Comparison of ENCODE assay signal across 9 cellular contexts in the genomic region with DNA sequence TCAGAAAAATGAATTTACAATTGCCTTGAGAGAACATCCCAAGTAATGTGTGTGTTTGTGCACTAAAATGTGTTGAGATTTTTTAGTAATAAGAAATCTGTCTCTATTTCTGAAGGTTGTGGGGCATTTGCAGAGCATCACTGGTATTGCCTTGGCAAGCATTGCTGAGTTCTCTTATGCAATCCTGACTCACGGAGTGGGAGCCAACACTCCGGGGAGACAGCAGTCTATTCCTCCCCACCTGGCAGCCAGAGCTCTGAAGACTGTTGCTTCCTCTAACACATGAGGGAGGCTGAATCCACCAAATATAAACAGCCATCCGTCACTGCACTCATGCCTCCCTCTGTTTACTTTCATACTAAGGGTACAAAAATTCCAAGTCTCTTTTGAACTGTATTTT.
DNase-seq lines count a peak whose midpoint lies in the region; ATAC-seq and TF ChIP-seq lines count a peak whose summit lies in the region.
"Had no signal": no experiment of that assay in that cellular context is flagged by ENCODE, and none has a peak within 500 bp of the region (broad histone marks: within the 10 kb centered on the region; RNA-seq: fewer than 3 reads in every experiment).

No MANE protein-coding gene starts in this region.

- H3K36me3 ChIP-seq in HEK293 (ENCODE audit: control insufficient read depth in 2 of 2, insufficient read depth in 1 of 2, low read length in 2 of 2) = peaks cover 43 to 55% of the 10 kb centered on the region in 2 experiments

- CTCF ChIA-PET in HEK293 (lab: Yijun Ruan, JAX) = interaction anchor here (0.9 to 3.6 kb wide), 2 partner anchors 12 to 46 kb away, joined by 3 to 46 read pairs; partner anchors contain the start of gene BECN1

- no peak for TF ChIP-seq CTCF in HEK293 (tag by site-specific recombination; IDR thresholded peaks at IDR 0.05)

- no peaks in the 10 kb centered on the region for H3K4me1 ChIP-seq in HEK293 (ENCODE audit: control insufficient read depth, insufficient read depth, low read length)

- no peak for ATAC-seq in HG02981 (IDR thresholded peaks at IDR 0.05; ENCODE audit: unreplicated experiment)

- no peak overlapping the region for H3K27ac ChIP-seq in HEK293 (ENCODE audit: extremely low read depth, low read depth, low read length)

- no peaks in the 10 kb centered on the region for H3K9me3 ChIP-seq in HEK293 (ENCODE audit: control insufficient read depth, insufficient read depth, low read depth, low read length)

- POLR2A ChIA-PET in HEK293 (lab: Yijun Ruan, JAX) = interaction anchor here (1.1 kb wide), 1 partner anchor 15 kb away, joined by 4 read pairs; the partner anchor contains the start of gene BECN1

- no peak overlapping the region for H3K4me3 ChIP-seq in HEK293 (ENCODE audit: low read depth, low read length)

- DNase-seq in anterior cingulate cortex (lab: John Stamatoyannopoulos, UW) (peak in 45 of 58 donors; percentile 1 to 72 (median 27)), hepatic stellate cell (ENCODE audit: low spot score) (peak; percentile 62), stromal cell of bone marrow (ENCODE audit: low read depth) (peak; percentile 67), NCI-H446 treated with DMSO at 0.1 percent for 48 hours (lab: John Stamatoyannopoulos, UW) (no peak), NCI-H1694 treated with DMSO at 0.1 percent for 48 hours (lab: John Stamatoyannopoulos, UW) (no peak)
- DNase-seq: GDM1, NCI-H446 had no signal

TF ChIP-seq in HEK293, 187 proteins besides CTCF, POLR2A, EP300 and RAD21:
- 0 out of 2 replicates have a peak, but pooled peaks have one; percentile 37 for TF ChIP-seq SCRT2 (tag by site-specific recombination; IDR thresholded peaks at IDR 0.05)
- TF ChIP-seq ZNF544 (tag by site-specific recombination; IDR thresholded peaks at IDR 0.05) = no peak

Comparison
In these comparisons a context has a peak if more than half of its experiments do, and no peak if none do; other contexts are left out.
1. DNase-seq: peak in anterior cingulate cortex (45 of 58), hepatic stellate cell (single experiment) and stromal cell of bone marrow (single experiment); none in NCI-H446 treated with DMSO at 0.1 percent for 48 hours (single experiment) and NCI-H1694 treated with DMSO at 0.1 percent for 48 hours (single experiment).